Comparison of ENCODE assay signal across 23 cellular contexts in genomic region chr1:51340380-51340779, GRCh38. TPM values are rescaled to one million over a fixed set of nuclear protein-coding genes. Genes with fewer than 3 reads are reported as not detected.
DNase-seq lines count a peak whose midpoint lies in the region; ATAC-seq, FAIRE-seq and TF ChIP-seq lines count a peak whose summit lies in the region.
"Had no signal": no experiment of that assay in that cellular context is flagged by ENCODE, and none has a peak within 500 bp of the region (broad histone marks: within the 10 kb centered on the region; RNA-seq: fewer than 3 reads in every experiment).

No MANE protein-coding gene starts in this region.

- WGBS in K562 (ENCODE audit: insufficient coverage, low coverage, missing lambda C conversion rate): 69% methylated on average over 6 of the region's 6 CpGs

- H3K27me3 ChIP-seq in K562 (ENCODE audit: control insufficient read depth in 2 of 2, insufficient read depth in 2 of 2, low read length in 2 of 2) (peaks cover 0 to 8% of the 10 kb centered on the region in 2 experiments; a peak in 3 of 5 replicates), foreskin keratinocyte (peaks cover 31% of the 10 kb centered on the region)

- no peak overlapping the region for H3K27ac Mint-ChIP-seq in activated CD8-positive, alpha-beta memory T cell treated with anti-CD3 and anti-CD28 coated beads, Interleukin-2, amount 10 ng/mL, durations not matched to agents 7 days and 5 days
- H3K27ac Mint-ChIP-seq: CD4-positive, alpha-beta T cell had no signal

- no peaks in the 10 kb centered on the region for H3K9me3 Mint-ChIP-seq in activated CD8-positive, alpha-beta memory T cell treated with anti-CD3 and anti-CD28 coated beads, Interleukin-2, amount 10 ng/mL, durations not matched to agents 7 days and 5 days (ENCODE audit: low read depth)
- H3K9me3 Mint-ChIP-seq: CD4-positive, alpha-beta T cell had no signal

- no peak overlapping the region for H2AFZ ChIP-seq in K562 (ENCODE audit: low read depth, low read length)

- no peak for TF ChIP-seq RAD21 in K562 (CRISPR knock-in tag; conservative IDR thresholded peaks at IDR 0.05 in 1 of 2, IDR thresholded peaks at IDR 0.05 in 1 of 2)

- peaks cover 31% of the 10 kb centered on the region for H3K27me3 Mint-ChIP-seq in activated CD8-positive, alpha-beta memory T cell treated with anti-CD3 and anti-CD28 coated beads, Interleukin-2, amount 10 ng/mL, durations not matched to agents 7 days and 5 days

- H3K27ac ChIP-seq in K562 (ENCODE audit: extremely low read depth, low read depth, low read length): no peak overlapping the region
- H3K27ac ChIP-seq in foreskin keratinocyte: no peak overlapping the region

- H3K4me1 ChIP-seq in K562 (replicated peaks in 1 of 2; ENCODE audit: control insufficient read depth in 2 of 2, insufficient read depth in 2 of 2, low read length in 2 of 2) (peaks cover 0 to 15% of the 10 kb centered on the region in 2 experiments; a peak in 2 of 5 replicates), foreskin keratinocyte (no peaks in the 10 kb centered on the region)

- ATAC-seq in K562 (peak; percentile 9; the same call in 1 of the 3 replicates), HG03457 (IDR thresholded peaks at IDR 0.05; ENCODE audit: unreplicated experiment) (no peak), foreskin keratinocyte (no peak)
- ATAC-seq in activated CD8-positive, alpha-beta memory T cell treated with anti-CD3 and anti-CD28 coated beads, Interleukin-2, amount 10 ng/mL, durations not matched to agents 7 days and 5 days: no peak
- ATAC-seq: Panc1 had no signal

- in situ Hi-C loops in K562 (cut with MboI): loop anchor here (10.0 kb wide), 1 partner anchor 194 kb away; no protein-coding TSS in a partner anchor

- CTCF ChIA-PET in K562 (lab: Yijun Ruan, JAX; ENCODE audit: low intra/inter-chr PET ratio): no interaction called here
- CTCF ChIA-PET in activated CD8-positive, alpha-beta memory T cell treated with anti-CD3 and anti-CD28 coated beads, Interleukin-2, amount 10 ng/mL, durations not matched to agents 7 days and 5 days (lab: Charles Lee): interaction anchor here (0.9 kb wide), 1 partner anchor 44 kb away, joined by 3 read pairs; no protein-coding TSS in a partner anchor

- FAIRE-seq in GM12892 (lab: Jason Lieb, UNC): peak; percentile 58
- FAIRE-seq in K562 (lab: Jason Lieb, UNC): no peak
- FAIRE-seq: G401.6 had no signal

- no peaks in the 10 kb centered on the region for H3K36me3 ChIP-seq in K562 (ENCODE audit: control insufficient read depth, insufficient read depth, low read length)

- DNase-seq in EH (ENCODE audit: low read depth) (peak; percentile 13), GM12892 (ENCODE audit: insufficient read length) (no peak), NAMALWA (ENCODE audit: low spot score) (peak; percentile 21), K562 (ENCODE audit: extremely low read depth in 1 of 4, low spot score in 3 of 4) (peak in 3 of 4 experiments; percentile 64 to 72 (median 69)), foreskin keratinocyte (no peak), SKM-1 (lab: John Stamatoyannopoulos, UW; ENCODE audit: unreplicated experiment) (no peak)
- DNase-seq in activated CD8-positive, alpha-beta memory T cell treated with anti-CD3 and anti-CD28 coated beads, Interleukin-2, amount 10 ng/mL, durations not matched to agents 7 days and 5 days: no peak
- DNase-seq: Caco-2; CD4-positive, alpha-beta T cell; DND-41; MM.1S; NCI-H1092 treated with DMSO at 0.1 percent for 48 hours; NCI-H146; NCI-H2029; NCI-H345; NCI-H524; NCI-H774; NK-92 treated with Interleukin-12 subunit alpha and Interleukin-12 subunit beta, amount 100 ng/mL, for 24 hours; SIG-M5; T-helper 1 cell had no signal

- no peaks in the 10 kb centered on the region for H3K9me3 ChIP-seq in K562 (replicated peaks; ENCODE audit: control insufficient read depth, insufficient read depth, low read depth, low read length)
- H3K9me3 ChIP-seq: Caco-2 had no signal

- H3K4me3 Mint-ChIP-seq in activated CD8-positive, alpha-beta memory T cell treated with anti-CD3 and anti-CD28 coated beads, Interleukin-2, amount 10 ng/mL, durations not matched to agents 7 days and 5 days: no peak overlapping the region
- H3K4me3 Mint-ChIP-seq: CD4-positive, alpha-beta T cell had no signal

- TF ChIP-seq EP300 in K562 (IDR thresholded peaks at IDR 0.05; ENCODE audit: low read length): no peak

- TF ChIP-seq POLR2A in GM12892 (IDR thresholded peaks at IDR 0.05; ENCODE audit: low read depth, low read length) (no peak), K562 (conservative IDR thresholded peaks at IDR 0.05) (no peak)

- H3K36me3 Mint-ChIP-seq in activated CD8-positive, alpha-beta memory T cell treated with anti-CD3 and anti-CD28 coated beads, Interleukin-2, amount 10 ng/mL, durations not matched to agents 7 days and 5 days: no peaks in the 10 kb centered on the region

- H3K4me3 ChIP-seq in K562: no peak overlapping the region

- intact Hi-C loops in K562 (cut with micrococcal nuclease): loop anchor here (5.0 to 10.0 kb wide), 2 partner anchors 182 to 424 kb away; no protein-coding TSS in a partner anchor

- no TSS peak for BruUV-seq in K562 (replicated peaks; lab: Mats Ljungman, UMichigan)

- H3K9me1 ChIP-seq in K562 (ENCODE audit: control insufficient read depth, insufficient read depth, low read length): no peaks in the 10 kb centered on the region

- POLR2A ChIA-PET in K562 (lab: Yijun Ruan, JAX): interaction anchor here (2.0 kb wide), 1 partner anchor 9 kb away, joined by 7 read pairs; no protein-coding TSS in a partner anchor

- no peaks in the 10 kb centered on the region for H4K20me1 ChIP-seq in K562 (replicated peaks; ENCODE audit: control insufficient read depth, insufficient read depth, low read length)

- no peaks in the 10 kb centered on the region for H3K79me2 ChIP-seq in K562 (ENCODE audit: control insufficient read depth, insufficient read depth, low read length)

- H3K4me2 ChIP-seq in K562 (ENCODE audit: insufficient read depth, low read length): no peak overlapping the region

- TF ChIP-seq CTCF in K562 (IDR thresholded peaks at IDR 0.05 in 2 of 3, conservative IDR thresholded peaks at IDR 0.05 in 1 of 3; ENCODE audit: insufficient read depth in 2 of 3, low read depth in 1 of 3, low read length in 3 of 3) (no peak), foreskin keratinocyte (conservative IDR thresholded peaks at IDR 0.05) (no peak)

- H3K9ac ChIP-seq in K562 (ENCODE audit: insufficient read depth in 1 of 2, low read depth in 2 of 2, low read length in 2 of 2): no peak overlapping the region

- peaks cover 2% of the 10 kb centered on the region for H3K4me1 Mint-ChIP-seq in activated CD8-positive, alpha-beta memory T cell treated with anti-CD3 and anti-CD28 coated beads, Interleukin-2, amount 10 ng/mL, durations not matched to agents 7 days and 5 days

TF ChIP-seq in K562, 482 proteins besides CTCF, POLR2A, EP300 and RAD21 (continues in another document):
- peak; percentile 66; the same call in 1 of the 2 replicates for TF ChIP-seq PKNOX1 (IDR thresholded peaks at IDR 0.05)

RNA-seq across cellular contexts. Expression of gene TTC39A, which starts 10.0 kb away (rescaled TPM):
- 2.0 TPM for polyA plus RNA-seq in GM12892 (2012; ENCODE audit: missing spikeins)
- total RNA-seq in K562 (2011; cell fraction: chromatin; rRNA removed; ENCODE audit: low replicate concordance): 1.6 and 1.9 TPM in 2 replicates
- total RNA-seq in K562 (2011; cell fraction: nucleolus; rRNA removed): 0.53 and 2.7 TPM in 2 replicates
- 0.51 and 2.1 TPM in 2 replicates for total RNA-seq in K562 (2011; cell fraction: nucleoplasm; rRNA removed)
- total RNA-seq in K562 (2014; rRNA removed) (0.18 and 0.20 TPM in 2 replicates), K562 (2014; rRNA removed; fragmentation: Illumina TruSeq; extraction: Trizol) (0.40 and 0.48 TPM in 2 replicates), K562 (2015; rRNA removed; fragmentation: Illumina TruSeq; extraction: Trizol) (0.34 and 0.36 TPM in 2 replicates), K562 (2021) (0.53 and 0.92 TPM in 2 replicates), foreskin keratinocyte (0.20 and 0.25 TPM in 2 replicates)
- polyA plus RNA-seq in K562 (2011; rRNA removed) (0.74 and 0.82 TPM in 2 replicates), K562 (2014; fragmentation: Illumina TruSeq; extraction: Trizol) (0.27 and 0.32 TPM in 2 replicates), K562 (2014; fragmentation: Nextera tagmentation; extraction: Ambion mirVana) (under 1 TPM; 0.21 to 0.35 TPM), K562 (2014; rRNA removed) (0.19 and 0.23 TPM in 2 replicates), foreskin keratinocyte (0.11 and 0.13 TPM in 2 replicates)
- polyA plus RNA-seq in K562 (2011; cell fraction: cytosol; rRNA removed): 0.37 and 2.8 TPM in 2 replicates
- 0.51 and 0.75 TPM in 2 replicates for polyA plus RNA-seq in K562 (2011; cell fraction: nucleus; rRNA removed)
- polyA plus RNA-seq in K562 (2012): 0.47 and 0.89 TPM in 2 replicates
- polyA minus RNA-seq in K562 (2011; rRNA and poly(A)+ RNA removed): 2.0 and 2.1 TPM in 2 replicates
- not detected in 2 replicates for polyA minus RNA-seq in K562 (2011; cell fraction: cytosol; rRNA and poly(A)+ RNA removed)
- polyA minus RNA-seq in K562 (2011; cell fraction: nucleus; rRNA and poly(A)+ RNA removed): 0.13 and 0.89 TPM in 2 replicates
- under 1 TPM in 1 of 2 experiments, not detected in 1; 0.33 TPM for total RNA-seq in activated CD8-positive, alpha-beta memory T cell treated with anti-CD3 and anti-CD28 coated beads, Interleukin-2, amount 10 ng/mL, durations not matched to agents 7 days and 5 days
- total RNA-seq: CD4-positive, alpha-beta T cell had no signal

Comparison
In these comparisons a context has a peak if more than half of its experiments do, and no peak if none do; other contexts are left out.
1. DNase-seq: peak in EH (single experiment), NAMALWA (single experiment) and K562 (3 of 4); none in GM12892 (single experiment), foreskin keratinocyte (0 of 2), activated CD8-positive, alpha-beta memory T cell treated with anti-CD3 and anti-CD28 coated beads, Interleukin-2, amount 10 ng/mL, durations not matched to agents 7 days and 5 days (single experiment) and SKM-1 (single experiment).